In the genomic region with DNA sequence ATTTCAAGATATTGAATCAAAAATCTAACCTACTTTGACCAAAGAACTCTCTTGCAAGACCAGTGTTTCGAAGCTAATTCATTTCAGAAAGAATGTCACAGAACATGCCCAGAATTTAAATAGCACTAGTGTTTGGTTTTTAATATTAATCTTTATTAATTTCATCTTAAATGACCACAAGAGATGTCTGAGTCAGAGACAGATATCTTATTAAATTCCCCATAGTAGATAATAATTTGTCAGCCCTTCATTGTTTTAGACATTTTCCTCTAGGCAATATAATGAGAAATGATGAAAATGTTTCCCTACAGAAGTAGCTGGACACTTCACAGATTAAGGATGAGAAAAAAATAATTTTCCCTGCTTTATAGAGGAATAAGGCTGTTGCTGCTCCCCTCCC, we compare ENCODE assay signal across 20 cellular contexts.
"Had no signal": no experiment of that assay in that cellular context is flagged by ENCODE, and none has a peak within 500 bp of the region (broad histone marks: within the 10 kb centered on the region; RNA-seq: fewer than 3 reads in every experiment).

No MANE protein-coding gene starts in this region.

- H3K27ac ChIP-seq: KMS-11, SJCRH30 had no signal

- H3K36me3 ChIP-seq: SJCRH30 had no signal

- H3K4me3 ChIP-seq: K562, SJCRH30 had no signal

- DNase-seq: Kasumi-1, MV-4-11, NCI-H1048, NCI-H1105, NCI-H1417, NCI-H1436 treated with DMSO at 0.1 percent for 48 hours, NCI-H1694, NCI-H187 treated with DMSO at 0.1 percent for 48 hours, NCI-H2029 treated with DMSO at 0.1 percent for 48 hours, NCI-H345, NCI-H526 treated with DMSO at 0.1 percent for 48 hours, NCI-H774, RPMI8226, SHP77, SJCRH30, SW 1271, T-cell had no signal

- H3K27ac Mint-ChIP-seq: IgD-negative memory B cell, T-cell had no signal

- H3K36me3 Mint-ChIP-seq: IgD-negative memory B cell, T-cell had no signal

- H3K27me3 Mint-ChIP-seq: IgD-negative memory B cell, T-cell had no signal

- H3K27me3 ChIP-seq: SJCRH30 had no signal

- H3K4me1 Mint-ChIP-seq: IgD-negative memory B cell, T-cell had no signal

- H3K4me1 ChIP-seq: SJCRH30 had no signal

- H3K4me3 Mint-ChIP-seq: IgD-negative memory B cell, T-cell had no signal

- H3K9me3 ChIP-seq: SJCRH30 had no signal

- ATAC-seq: K562, T-cell had no signal
